8 cellular contexts compared by ENCODE assay signal in genomic region chr1:191016765-191017164, GRCh38.
"Had no signal": no experiment of that assay in that cellular context is flagged by ENCODE, and none has a peak within 500 bp of the region (broad histone marks: within the 10 kb centered on the region; RNA-seq: fewer than 3 reads in every experiment).

No MANE protein-coding gene starts in this region.

- H3K27ac Mint-ChIP-seq: HFFc6 had no signal

- H3K27ac ChIP-seq: GM23248 had no signal

- H3K9me3 Mint-ChIP-seq: H9 had no signal

- H3K9ac ChIP-seq: GM23248 had no signal

- H3K9me3 ChIP-seq: HAP-1 had no signal

- H3K4me1 Mint-ChIP-seq: H9 had no signal

- ATAC-seq: HCT116 had no signal

- H3K4me3 ChIP-seq: GM23248, HAP-1 had no signal

- H3K4me3 Mint-ChIP-seq: H9, HFFc6 had no signal

- H2AFZ ChIP-seq: GM23248 had no signal

- H3K4me1 ChIP-seq: HAP-1 had no signal

- DNase-seq: GM23248, GOT3, H7, H9, HCEC 1CT, HFFc6 had no signal

- H3K36me3 ChIP-seq: HAP-1 had no signal
